1 cellular context compared by ENCODE assay signal in the genomic region with DNA sequence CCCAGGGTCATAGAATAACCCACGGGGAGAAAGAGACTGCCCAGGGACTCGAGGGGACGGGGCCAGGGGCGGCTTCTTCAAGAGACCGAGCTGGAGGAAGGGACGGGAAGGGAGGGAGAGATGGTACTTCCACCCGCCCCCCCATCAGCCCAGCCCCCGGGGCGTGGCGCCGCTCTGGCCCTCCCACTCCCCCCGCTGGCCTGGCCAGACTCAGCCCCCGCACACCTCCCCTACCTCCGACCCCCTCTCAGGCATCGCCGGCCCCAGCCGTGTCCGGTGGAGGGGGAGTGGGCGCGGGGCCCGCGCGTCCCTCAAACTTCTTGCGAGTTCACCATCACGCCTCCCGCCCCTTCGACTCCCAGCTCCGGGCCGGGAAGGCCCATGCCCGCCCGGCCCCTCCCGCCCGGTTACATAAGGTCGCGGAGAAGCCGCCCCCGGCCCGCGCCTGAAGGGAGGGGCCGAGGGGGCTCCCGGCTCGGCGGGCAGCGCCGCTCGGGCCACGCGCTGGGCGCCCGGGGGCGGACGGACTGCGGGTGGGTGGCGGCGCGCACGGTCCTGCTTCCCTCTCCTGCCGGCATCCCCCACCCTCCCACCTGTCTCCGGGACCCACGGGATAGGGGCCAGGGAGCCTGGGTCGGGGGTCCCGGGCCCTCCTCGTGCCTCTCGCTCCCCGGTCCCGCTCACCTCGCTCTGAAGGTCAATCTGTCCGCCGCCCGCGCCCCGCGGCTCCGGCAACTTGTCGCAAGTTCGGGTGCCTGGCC.
A peak's percentile ranks its signal among the peaks of the same experiment; 100 is the strongest.
TF ChIP-seq lines count a peak whose summit lies in the region.

No MANE protein-coding gene starts in this region.

TF ChIP-seq in A549, 52 proteins besides CTCF, POLR2A, EP300 and RAD21:
- TF ChIP-seq KDM1A (IDR thresholded peaks at IDR 0.05; ENCODE audit: low read depth) (no peak), JUNB (IDR thresholded peaks at IDR 0.05) (no peak), CHD2 (IDR thresholded peaks at IDR 0.05; ENCODE audit: low read length, partially characterized antibody) (no peak), GATA3 (IDR thresholded peaks at IDR 0.05; ENCODE audit: borderline replicate concordance) (no peak; the same call in 1 of the 2 replicates), HOXB13 (CRISPR knock-in tag; IDR thresholded peaks at IDR 0.05; ENCODE audit: low read depth) (no peak), JUN (IDR thresholded peaks at IDR 0.05) (0 out of 5 replicates have a peak, but pooled peaks of 1 of the 2 experiments have one; percentile 26)
- TF ChIP-seq, protein P1, sequence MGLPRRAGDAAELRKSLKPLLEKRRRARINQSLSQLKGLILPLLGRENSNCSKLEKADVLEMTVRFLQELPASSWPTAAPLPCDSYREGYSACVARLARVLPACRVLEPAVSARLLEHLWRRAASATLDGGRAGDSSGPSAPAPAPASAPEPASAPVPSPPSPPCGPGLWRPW (IDR thresholded peaks at IDR 0.05) = no peak
